Comparison of ENCODE assay signal across 8 cellular contexts in the genomic region with DNA sequence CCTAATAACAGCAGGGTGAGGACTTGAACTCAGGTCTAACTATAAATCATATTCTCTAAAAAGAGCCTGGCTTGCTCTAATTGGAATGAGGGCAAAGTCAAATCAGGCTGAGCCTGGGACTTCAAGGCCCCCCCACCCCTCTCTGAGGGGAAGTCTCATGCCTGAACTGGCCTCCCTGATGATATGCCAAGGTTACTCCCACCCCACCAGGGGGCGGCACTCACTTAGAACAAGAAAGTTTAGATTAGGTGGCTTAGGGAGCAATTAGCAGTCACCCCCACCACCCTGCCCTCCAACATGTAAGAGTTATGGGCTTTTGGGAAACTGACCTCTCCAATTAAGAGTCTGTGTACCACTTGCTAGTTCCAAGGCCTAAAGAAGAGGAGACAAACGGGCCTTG. TPM values are rescaled to one million over a fixed set of nuclear protein-coding genes. Genes with fewer than 3 reads are reported as not detected.
DNase-seq lines count a peak whose midpoint lies in the region; ATAC-seq and TF ChIP-seq lines count a peak whose summit lies in the region.

No MANE protein-coding gene starts in this region.

- DNase-seq in OCI-M1 (lab: John Stamatoyannopoulos, UW) (peak; percentile 85), foreskin keratinocyte (no peak), pons (ENCODE audit: low spot score) (peak; percentile 72), RWPE1 (ENCODE audit: low spot score) (no peak)
- peak; percentile 73 to 77 for DNase-seq in activated T-cell treated with anti-CD3 and anti-CD28 coated beads, Interleukin-2, amount 50 U/mL, for 72 hours

- peaks cover 15% of the 10 kb centered on the region; the same call in 1 of the 2 replicates for H4K20me1 ChIP-seq in BLaER1

- no peaks in the 10 kb centered on the region for H3K9me3 ChIP-seq in BLaER1

- H3K9me3 Mint-ChIP-seq in activated T-cell treated with anti-CD3 and anti-CD28 coated beads, Interleukin-2, amount 50 U/mL, for 72 hours: no peaks in the 10 kb centered on the region

- peak; percentile 51 for TF ChIP-seq CTCF in foreskin keratinocyte (conservative IDR thresholded peaks at IDR 0.05)
- TF ChIP-seq CTCF in RWPE1 (conservative IDR thresholded peaks at IDR 0.05; ENCODE audit: low read depth): no peak

- H3K36me3 ChIP-seq in BLaER1: no peaks in the 10 kb centered on the region

- peak; percentile 37 for ATAC-seq in GM21619 (IDR thresholded peaks at IDR 0.05; ENCODE audit: unreplicated experiment)
- ATAC-seq in activated T-cell treated with anti-CD3 and anti-CD28 coated beads, Interleukin-2, amount 50 U/mL, for 72 hours (replicated peaks in 1 of 2): peak; percentile 40 to 47
- ATAC-seq in foreskin keratinocyte: no peak
- no peak for ATAC-seq in HG03378 (IDR thresholded peaks at IDR 0.05; ENCODE audit: unreplicated experiment)

- no peak overlapping the region for H3K27ac ChIP-seq in BLaER1
- no peak overlapping the region for H3K27ac ChIP-seq in foreskin keratinocyte
- no peak overlapping the region for H3K27ac ChIP-seq in RWPE1

- CTCF ChIA-PET in RWPE1 (lab: Yijun Ruan, JAX): no interaction called here

- peaks cover 55% of the 10 kb centered on the region for H3K4me1 ChIP-seq in BLaER1
- H3K4me1 ChIP-seq in foreskin keratinocyte: no peaks in the 10 kb centered on the region

- peaks cover 0 to 1% of the 10 kb centered on the region in 2 donors for H3K36me3 Mint-ChIP-seq in activated T-cell treated with anti-CD3 and anti-CD28 coated beads, Interleukin-2, amount 50 U/mL, for 72 hours (ENCODE audit: insufficient read depth in 2 of 2)

- H3K4me2 ChIP-seq in BLaER1: peak overlapping the region; percentile 15; the same call in 1 of the 2 replicates

- H3K27ac Mint-ChIP-seq in activated T-cell treated with anti-CD3 and anti-CD28 coated beads, Interleukin-2, amount 50 U/mL, for 72 hours: peak overlapping the region; percentile 32

- H3K4me1 Mint-ChIP-seq in activated T-cell treated with anti-CD3 and anti-CD28 coated beads, Interleukin-2, amount 50 U/mL, for 72 hours (ENCODE audit: low read depth): peaks cover 58% of the 10 kb centered on the region

- no peak overlapping the region for H3K4me3 ChIP-seq in BLaER1

- H3K27me3 ChIP-seq in BLaER1 (peaks cover 90% of the 10 kb centered on the region), foreskin keratinocyte (no peaks in the 10 kb centered on the region)

- POLR2A ChIA-PET in RWPE1 (lab: Yijun Ruan, JAX; ENCODE audit: low non-redundant PET): no interaction called here

- H3K27me3 Mint-ChIP-seq in activated T-cell treated with anti-CD3 and anti-CD28 coated beads, Interleukin-2, amount 50 U/mL, for 72 hours (ENCODE audit: low read depth): peaks cover 40% of the 10 kb centered on the region

- H3K9ac ChIP-seq in BLaER1: no peak overlapping the region

- H3K4me3 Mint-ChIP-seq in activated T-cell treated with anti-CD3 and anti-CD28 coated beads, Interleukin-2, amount 50 U/mL, for 72 hours: peak overlapping the region in 1 of 2 donors; percentile 60

RNA-seq across cellular contexts. Expression of a gene that starts 2.7 kb away (rescaled TPM):
- 10 to 100 TPM; 15.1 to 15.3 TPM for total RNA-seq in activated T-cell treated with anti-CD3 and anti-CD28 coated beads, Interleukin-2, amount 50 U/mL, for 72 hours
- total RNA-seq in foreskin keratinocyte: 2.3 and 2.7 TPM in 2 replicates
- 1.6 and 1.9 TPM in 2 replicates for polyA plus RNA-seq in foreskin keratinocyte

RNA-seq across cellular contexts. Expression of a gene that starts 8.2 kb away (rescaled TPM):
- 10 to 100 TPM; 16.4 to 26.0 TPM for total RNA-seq in activated T-cell treated with anti-CD3 and anti-CD28 coated beads, Interleukin-2, amount 50 U/mL, for 72 hours
- total RNA-seq in foreskin keratinocyte: not detected in 2 replicates
- polyA plus RNA-seq in foreskin keratinocyte: not detected in 2 replicates

RNA-seq across cellular contexts. Expression of a gene that starts 13.1 kb away (rescaled TPM):
- 100 to 1,000 TPM; 290 to 348 TPM for total RNA-seq in activated T-cell treated with anti-CD3 and anti-CD28 coated beads, Interleukin-2, amount 50 U/mL, for 72 hours
- 0.11 and 0.27 TPM in 2 replicates for total RNA-seq in foreskin keratinocyte
- 0.16 and 0.17 TPM in 2 replicates for polyA plus RNA-seq in foreskin keratinocyte

RNA-seq across cellular contexts. Expression of a gene that starts 20.1 kb away (rescaled TPM):
- 10 to 100 TPM; 44.1 to 48.6 TPM for total RNA-seq in activated T-cell treated with anti-CD3 and anti-CD28 coated beads, Interleukin-2, amount 50 U/mL, for 72 hours
- total RNA-seq in foreskin keratinocyte: 12.8 and 14.9 TPM in 2 replicates
- polyA plus RNA-seq in foreskin keratinocyte: 4.6 and 5.1 TPM in 2 replicates

RNA-seq across cellular contexts. Expression of a gene that starts 30.2 kb away (rescaled TPM):
- total RNA-seq in activated T-cell treated with anti-CD3 and anti-CD28 coated beads, Interleukin-2, amount 50 U/mL, for 72 hours: 10 to 100 TPM; 37.5 to 43.8 TPM
- 58.6 and 60.4 TPM in 2 replicates for total RNA-seq in foreskin keratinocyte
- polyA plus RNA-seq in foreskin keratinocyte: 41.7 and 44.8 TPM in 2 replicates

Comparison
In these comparisons a context has a peak if more than half of its experiments do, and no peak if none do; other contexts are left out.
1. ATAC-seq: peak in GM21619 (single experiment) and activated T-cell treated with anti-CD3 and anti-CD28 coated beads, Interleukin-2, amount 50 U/mL, for 72 hours (2 of 2); none in foreskin keratinocyte (single experiment) and HG03378 (single experiment).
2. DNase-seq: peak in OCI-M1 (single experiment), activated T-cell treated with anti-CD3 and anti-CD28 coated beads, Interleukin-2, amount 50 U/mL, for 72 hours (2 of 2) and pons (single experiment); none in foreskin keratinocyte (0 of 2) and RWPE1 (single experiment).
3. RNA of a gene that starts 8.2 kb away (total RNA-seq): 16.4 to 26.0 TPM in activated T-cell treated with anti-CD3 and anti-CD28 coated beads, Interleukin-2, amount 50 U/mL, for 72 hours; not detected in foreskin keratinocyte; every median in the first group is over 10 times any median in the second.
4. RNA of a gene that starts 13.1 kb away (total RNA-seq): 290 to 348 TPM in activated T-cell treated with anti-CD3 and anti-CD28 coated beads, Interleukin-2, amount 50 U/mL, for 72 hours; 0.11 to 0.27 TPM in foreskin keratinocyte; every median in the first group is over 100 times any median in the second.